In genomic region chr22:35258144-35258988, GRCh38 we compare ENCODE assay signal across 8 cellular contexts. TPM values are rescaled to one million over a fixed set of nuclear protein-coding genes. Genes with fewer than 3 reads are reported as not detected.
DNase-seq lines count a peak whose midpoint lies in the region; FAIRE-seq and TF ChIP-seq lines count a peak whose summit lies in the region.

No MANE protein-coding gene starts in this region.

- CTCF ChIA-PET in RWPE1 (lab: Yijun Ruan, JAX) = no interaction called here

- H3K4me3 Mint-ChIP-seq in mesothelial cell of epicardium = peak overlapping the region; percentile 93

- no peaks in the 10 kb centered on the region for H3K9me3 ChIP-seq in effector memory CD4-positive, alpha-beta T cell (ENCODE audit: control insufficient read depth, low read length)
- H3K9me3 ChIP-seq in vagina = no peaks in the 10 kb centered on the region

- intact Hi-C loops in vagina (cut with DNase I) = no loop called here

- H3K27ac ChIP-seq in 22Rv1 = peak overlapping the region; percentile 78
- peak overlapping the region; percentile 83 for H3K27ac ChIP-seq in RWPE1
- H3K27ac ChIP-seq in effector memory CD4-positive, alpha-beta T cell (ENCODE audit: insufficient read depth, low read length, poor library complexity, severe bottlenecking) = peak overlapping the region; percentile 95
- peak overlapping the region; percentile 98 for H3K27ac ChIP-seq in vagina

- peaks cover 7% of the 10 kb centered on the region for H3K4me1 ChIP-seq in effector memory CD4-positive, alpha-beta T cell (ENCODE audit: control insufficient read depth, insufficient read depth, low read length, poor library complexity, severe bottlenecking)
- peaks cover 15% of the 10 kb centered on the region for H3K4me1 ChIP-seq in vagina

- H3K9me3 Mint-ChIP-seq in mesothelial cell of epicardium = no peaks in the 10 kb centered on the region

- H3K27me3 Mint-ChIP-seq in mesothelial cell of epicardium (ENCODE audit: low read depth) = no peaks in the 10 kb centered on the region

- peak overlapping the region; percentile 91 for H3K4me3 ChIP-seq in effector memory CD4-positive, alpha-beta T cell (ENCODE audit: insufficient read depth, low read depth, low read length, poor library complexity, severe bottlenecking)
- H3K4me3 ChIP-seq in vagina = peak overlapping the region; percentile 88 to 90

- peak; percentile 57 for FAIRE-seq in GM12891 (lab: Jason Lieb, UNC)

- peak overlapping the region; percentile 98 for H3K27ac Mint-ChIP-seq in mesothelial cell of epicardium

- POLR2A ChIA-PET in RWPE1 (lab: Yijun Ruan, JAX; ENCODE audit: low non-redundant PET) = no interaction called here

- H3K4me1 Mint-ChIP-seq in mesothelial cell of epicardium = peaks cover 22% of the 10 kb centered on the region

- no peak for TF ChIP-seq POLR2A in GM12891 (IDR thresholded peaks at IDR 0.05; ENCODE audit: low read depth, low read length)
- TF ChIP-seq POLR2A in vagina (IDR thresholded peaks at IDR 0.05) = no peak

- no peaks in the 10 kb centered on the region for H3K27me3 ChIP-seq in effector memory CD4-positive, alpha-beta T cell (replicated peaks; ENCODE audit: control insufficient read depth, insufficient read depth, low read length, poor library complexity, severe bottlenecking)
- no peaks in the 10 kb centered on the region for H3K27me3 ChIP-seq in vagina

- peaks cover 2% of the 10 kb centered on the region for H3K36me3 Mint-ChIP-seq in mesothelial cell of epicardium

- no peak for TF ChIP-seq CTCF in 22Rv1 (IDR thresholded peaks at IDR 0.05)
- TF ChIP-seq CTCF in RWPE1 (conservative IDR thresholded peaks at IDR 0.05; ENCODE audit: low read depth) = no peak
- no peak for TF ChIP-seq CTCF in mesothelial cell of epicardium (IDR thresholded peaks at IDR 0.05; ENCODE audit: unreplicated experiment)
- no peak for TF ChIP-seq CTCF in vagina (IDR thresholded peaks at IDR 0.05)

- DNase-seq in GM12891 (ENCODE audit: insufficient read length, low spot score) (no peak), RWPE1 (ENCODE audit: low spot score) (peak; percentile 4), mesothelial cell of epicardium (ENCODE audit: low spot score in 2 of 2, unreplicated experiment in 2 of 2) (peak in 1 of 2 experiments; percentile 40), vagina (ENCODE audit: extremely low spot score in 2 of 2) (no peak), MV-4-11 (lab: John Stamatoyannopoulos, UW) (no peak), mesenteric fat pad (ENCODE audit: low spot score) (no peak)
- DNase-seq in effector memory CD4-positive, alpha-beta T cell = no peak

- H3K36me3 ChIP-seq in effector memory CD4-positive, alpha-beta T cell (ENCODE audit: control insufficient read depth, insufficient read depth, low read length) = no peaks in the 10 kb centered on the region
- H3K36me3 ChIP-seq in vagina = peaks cover 0 to 12% of the 10 kb centered on the region in 2 donors

TF ChIP-seq in GM12891, 5 proteins besides CTCF, POLR2A, EP300 and RAD21:
- TF ChIP-seq SPI1 (IDR thresholded peaks at IDR 0.05; ENCODE audit: low read depth, low read length) (no peak), PAX5 (IDR thresholded peaks at IDR 0.05; ENCODE audit: insufficient read depth, low read length, severe bottlenecking) (no peak), TAF1 (IDR thresholded peaks at IDR 0.05; ENCODE audit: low read depth, low read length) (no peak), POU2F2 (IDR thresholded peaks at IDR 0.05; ENCODE audit: low read depth, low read length) (no peak), POLR2AphosphoS5 (IDR thresholded peaks at IDR 0.05; ENCODE audit: low read depth, low read length) (no peak)

RNA-seq across cellular contexts. Expression of gene HMGXB4, which starts 1.1 kb away (rescaled TPM):
- 10.3 TPM for polyA plus RNA-seq in GM12891 (2012; ENCODE audit: low read depth, missing spikeins)
- total RNA-seq in mesothelial cell of epicardium (35.4 to 38.2 TPM (median 36.6 TPM) in 3 replicates), vagina (12.8 TPM), mesenteric fat pad (14.0 TPM)

RNA-seq across cellular contexts. Expression of gene TOM1, which starts 41.3 kb away (rescaled TPM):
- polyA plus RNA-seq in GM12891 (2012; ENCODE audit: low read depth, missing spikeins) = 17.6 TPM
- 41.4 to 46.0 TPM (median 44.2 TPM) in 3 replicates for total RNA-seq in mesothelial cell of epicardium
- 120 TPM for total RNA-seq in vagina
- total RNA-seq in mesenteric fat pad = 83.2 TPM
